Comparison of ENCODE assay signal across 2 cellular contexts in the genomic region with DNA sequence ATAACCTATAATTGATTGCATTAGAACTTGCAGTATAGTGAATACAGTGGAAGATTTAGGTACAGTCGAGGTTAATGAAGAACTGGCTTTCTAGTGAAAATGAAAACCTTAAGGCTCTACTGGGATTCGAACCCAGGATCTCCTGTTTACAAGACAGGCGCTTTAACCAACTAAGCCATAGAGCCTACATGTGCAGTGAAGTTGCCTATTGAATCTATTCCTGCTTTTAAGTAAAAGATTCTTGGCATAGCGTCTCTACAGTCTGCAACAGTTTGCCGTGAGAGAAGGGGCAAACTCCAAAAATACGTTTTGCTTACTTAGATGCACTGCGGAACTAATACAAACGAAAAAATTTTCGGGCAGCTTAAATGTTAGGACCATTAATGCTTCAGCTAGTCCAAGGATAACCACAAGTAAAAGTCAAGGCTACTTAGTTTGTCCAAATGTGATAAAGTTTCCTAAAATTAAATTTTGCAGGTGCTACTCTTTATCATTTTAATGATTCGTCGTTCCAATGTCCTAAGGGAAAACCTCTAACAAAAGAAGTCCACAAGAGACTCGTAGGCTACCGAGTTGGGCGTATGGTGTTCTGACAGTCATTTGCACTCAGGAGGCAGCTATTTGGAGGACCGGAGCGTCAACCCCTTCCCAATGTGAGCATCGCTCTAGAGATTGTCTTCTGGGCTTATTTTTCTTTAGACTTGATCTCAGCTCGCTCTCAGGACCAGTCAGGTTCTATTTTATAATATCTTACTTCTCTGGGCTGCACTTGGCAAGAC.
A peak's percentile ranks its signal among the peaks of the same experiment; 100 is the strongest.
TF ChIP-seq lines count a peak whose summit lies in the region.

No MANE protein-coding gene starts in this region.

TF ChIP-seq in HCT116, 20 proteins besides CTCF, POLR2A, EP300 and RAD21:
- TF ChIP-seq SRF (IDR thresholded peaks at IDR 0.05; ENCODE audit: low read depth) = no peak
- peak; percentile 26; the same call in 1 of the 2 replicates for TF ChIP-seq FOSL1 (IDR thresholded peaks at IDR 0.05; ENCODE audit: low read depth)
- TF ChIP-seq EGR1 (IDR thresholded peaks at IDR 0.05; ENCODE audit: low read depth) = no peak
- TF ChIP-seq, protein P1, sequence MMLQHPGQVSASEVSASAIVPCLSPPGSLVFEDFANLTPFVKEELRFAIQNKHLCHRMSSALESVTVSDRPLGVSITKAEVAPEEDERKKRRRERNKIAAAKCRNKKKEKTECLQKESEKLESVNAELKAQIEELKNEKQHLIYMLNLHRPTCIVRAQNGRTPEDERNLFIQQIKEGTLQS (IDR thresholded peaks at IDR 0.05) = peak; percentile 98
- TF ChIP-seq, protein P2, sequence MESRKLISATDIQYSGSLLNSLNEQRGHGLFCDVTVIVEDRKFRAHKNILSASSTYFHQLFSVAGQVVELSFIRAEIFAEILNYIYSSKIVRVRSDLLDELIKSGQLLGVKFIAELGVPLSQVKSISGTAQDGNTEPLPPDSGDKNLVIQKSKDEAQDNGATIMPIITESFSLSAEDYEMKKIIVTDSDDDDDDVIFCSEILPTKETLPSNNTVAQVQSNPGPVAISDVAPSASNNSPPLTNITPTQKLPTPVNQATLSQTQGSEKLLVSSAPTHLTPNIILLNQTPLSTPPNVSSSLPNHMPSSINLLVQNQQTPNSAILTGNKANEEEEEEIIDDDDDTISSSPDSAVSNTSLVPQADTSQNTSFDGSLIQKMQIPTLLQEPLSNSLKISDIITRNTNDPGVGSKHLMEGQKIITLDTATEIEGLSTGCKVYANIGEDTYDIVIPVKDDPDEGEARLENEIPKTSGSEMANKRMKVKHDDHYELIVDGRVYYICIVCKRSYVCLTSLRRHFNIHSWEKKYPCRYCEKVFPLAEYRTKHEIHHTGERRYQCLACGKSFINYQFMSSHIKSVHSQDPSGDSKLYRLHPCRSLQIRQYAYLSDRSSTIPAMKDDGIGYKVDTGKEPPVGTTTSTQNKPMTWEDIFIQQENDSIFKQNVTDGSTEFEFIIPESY (IDR thresholded peaks at IDR 0.05; ENCODE audit: extremely low read depth, insufficient replicate concordance, low read length) = peak; percentile 64
- TF ChIP-seq YY1 (IDR thresholded peaks at IDR 0.05; ENCODE audit: extremely low read depth, insufficient replicate concordance, low read depth, low read length) = peak; percentile 63
- TF ChIP-seq JUND (IDR thresholded peaks at IDR 0.05) = no peak
- peak; percentile 93 for TF ChIP-seq CBX3 (IDR thresholded peaks at IDR 0.05; ENCODE audit: low read depth)

TF ChIP-seq in K562, 482 proteins besides CTCF, POLR2A, EP300 and RAD21 (continues in another document):
- 0 out of 2 replicates have a peak, but pooled peaks have one; percentile 13 for TF ChIP-seq NR2C1 (IDR thresholded peaks at IDR 0.05)
- TF ChIP-seq NR2C1 (tag; IDR thresholded peaks at IDR 0.05) = no peak
- TF ChIP-seq ATF7 (IDR thresholded peaks at IDR 0.05) = peak; percentile 75
- TF ChIP-seq, protein P3, sequence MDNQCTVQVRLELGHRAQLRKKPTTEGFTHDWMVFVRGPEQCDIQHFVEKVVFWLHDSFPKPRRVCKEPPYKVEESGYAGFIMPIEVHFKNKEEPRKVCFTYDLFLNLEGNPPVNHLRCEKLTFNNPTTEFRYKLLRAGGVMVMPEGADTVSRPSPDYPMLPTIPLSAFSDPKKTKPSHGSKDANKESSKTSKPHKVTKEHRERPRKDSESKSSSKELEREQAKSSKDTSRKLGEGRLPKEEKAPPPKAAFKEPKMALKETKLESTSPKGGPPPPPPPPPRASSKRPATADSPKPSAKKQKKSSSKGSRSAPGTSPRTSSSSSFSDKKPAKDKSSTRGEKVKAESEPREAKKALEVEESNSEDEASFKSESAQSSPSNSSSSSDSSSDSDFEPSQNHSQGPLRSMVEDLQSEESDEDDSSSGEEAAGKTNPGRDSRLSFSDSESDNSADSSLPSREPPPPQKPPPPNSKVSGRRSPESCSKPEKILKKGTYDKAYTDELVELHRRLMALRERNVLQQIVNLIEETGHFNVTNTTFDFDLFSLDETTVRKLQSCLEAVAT (IDR thresholded peaks at IDR 0.05) = 0 out of 4 replicates have a peak, but pooled peaks have one; percentile 13 to 43
- TF ChIP-seq PML (IDR thresholded peaks at IDR 0.05; ENCODE audit: low read length) = peak; percentile 42; the same call in 1 of the 2 replicates
- TF ChIP-seq RFX5 (IDR thresholded peaks at IDR 0.05; ENCODE audit: low read depth, low read length) = peak; percentile 48; the same call in 1 of the 2 replicates
- peak; percentile 49 for TF ChIP-seq ZFP36 (IDR thresholded peaks at IDR 0.05; ENCODE audit: low read depth, low read length, partially characterized antibody)
- peak; percentile 7 for TF ChIP-seq RAD51 (IDR thresholded peaks at IDR 0.05; ENCODE audit: borderline replicate concordance, low read depth)
- peak; percentile 41; the same call in 1 of the 2 replicates for TF ChIP-seq CXXC5 (CRISPR knock-in tag; IDR thresholded peaks at IDR 0.05)
- TF ChIP-seq, protein P4, sequence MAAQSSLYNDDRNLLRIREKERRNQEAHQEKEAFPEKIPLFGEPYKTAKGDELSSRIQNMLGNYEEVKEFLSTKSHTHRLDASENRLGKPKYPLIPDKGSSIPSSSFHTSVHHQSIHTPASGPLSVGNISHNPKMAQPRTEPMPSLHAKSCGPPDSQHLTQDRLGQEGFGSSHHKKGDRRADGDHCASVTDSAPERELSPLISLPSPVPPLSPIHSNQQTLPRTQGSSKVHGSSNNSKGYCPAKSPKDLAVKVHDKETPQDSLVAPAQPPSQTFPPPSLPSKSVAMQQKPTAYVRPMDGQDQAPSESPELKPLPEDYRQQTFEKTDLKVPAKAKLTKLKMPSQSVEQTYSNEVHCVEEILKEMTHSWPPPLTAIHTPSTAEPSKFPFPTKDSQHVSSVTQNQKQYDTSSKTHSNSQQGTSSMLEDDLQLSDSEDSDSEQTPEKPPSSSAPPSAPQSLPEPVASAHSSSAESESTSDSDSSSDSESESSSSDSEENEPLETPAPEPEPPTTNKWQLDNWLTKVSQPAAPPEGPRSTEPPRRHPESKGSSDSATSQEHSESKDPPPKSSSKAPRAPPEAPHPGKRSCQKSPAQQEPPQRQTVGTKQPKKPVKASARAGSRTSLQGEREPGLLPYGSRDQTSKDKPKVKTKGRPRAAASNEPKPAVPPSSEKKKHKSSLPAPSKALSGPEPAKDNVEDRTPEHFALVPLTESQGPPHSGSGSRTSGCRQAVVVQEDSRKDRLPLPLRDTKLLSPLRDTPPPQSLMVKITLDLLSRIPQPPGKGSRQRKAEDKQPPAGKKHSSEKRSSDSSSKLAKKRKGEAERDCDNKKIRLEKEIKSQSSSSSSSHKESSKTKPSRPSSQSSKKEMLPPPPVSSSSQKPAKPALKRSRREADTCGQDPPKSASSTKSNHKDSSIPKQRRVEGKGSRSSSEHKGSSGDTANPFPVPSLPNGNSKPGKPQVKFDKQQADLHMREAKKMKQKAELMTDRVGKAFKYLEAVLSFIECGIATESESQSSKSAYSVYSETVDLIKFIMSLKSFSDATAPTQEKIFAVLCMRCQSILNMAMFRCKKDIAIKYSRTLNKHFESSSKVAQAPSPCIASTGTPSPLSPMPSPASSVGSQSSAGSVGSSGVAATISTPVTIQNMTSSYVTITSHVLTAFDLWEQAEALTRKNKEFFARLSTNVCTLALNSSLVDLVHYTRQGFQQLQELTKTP (IDR thresholded peaks at IDR 0.05; ENCODE audit: low read depth in 1 of 2, partially characterized antibody in 2 of 2) = peak; percentile 56 to 87
- TF ChIP-seq, protein P5, sequence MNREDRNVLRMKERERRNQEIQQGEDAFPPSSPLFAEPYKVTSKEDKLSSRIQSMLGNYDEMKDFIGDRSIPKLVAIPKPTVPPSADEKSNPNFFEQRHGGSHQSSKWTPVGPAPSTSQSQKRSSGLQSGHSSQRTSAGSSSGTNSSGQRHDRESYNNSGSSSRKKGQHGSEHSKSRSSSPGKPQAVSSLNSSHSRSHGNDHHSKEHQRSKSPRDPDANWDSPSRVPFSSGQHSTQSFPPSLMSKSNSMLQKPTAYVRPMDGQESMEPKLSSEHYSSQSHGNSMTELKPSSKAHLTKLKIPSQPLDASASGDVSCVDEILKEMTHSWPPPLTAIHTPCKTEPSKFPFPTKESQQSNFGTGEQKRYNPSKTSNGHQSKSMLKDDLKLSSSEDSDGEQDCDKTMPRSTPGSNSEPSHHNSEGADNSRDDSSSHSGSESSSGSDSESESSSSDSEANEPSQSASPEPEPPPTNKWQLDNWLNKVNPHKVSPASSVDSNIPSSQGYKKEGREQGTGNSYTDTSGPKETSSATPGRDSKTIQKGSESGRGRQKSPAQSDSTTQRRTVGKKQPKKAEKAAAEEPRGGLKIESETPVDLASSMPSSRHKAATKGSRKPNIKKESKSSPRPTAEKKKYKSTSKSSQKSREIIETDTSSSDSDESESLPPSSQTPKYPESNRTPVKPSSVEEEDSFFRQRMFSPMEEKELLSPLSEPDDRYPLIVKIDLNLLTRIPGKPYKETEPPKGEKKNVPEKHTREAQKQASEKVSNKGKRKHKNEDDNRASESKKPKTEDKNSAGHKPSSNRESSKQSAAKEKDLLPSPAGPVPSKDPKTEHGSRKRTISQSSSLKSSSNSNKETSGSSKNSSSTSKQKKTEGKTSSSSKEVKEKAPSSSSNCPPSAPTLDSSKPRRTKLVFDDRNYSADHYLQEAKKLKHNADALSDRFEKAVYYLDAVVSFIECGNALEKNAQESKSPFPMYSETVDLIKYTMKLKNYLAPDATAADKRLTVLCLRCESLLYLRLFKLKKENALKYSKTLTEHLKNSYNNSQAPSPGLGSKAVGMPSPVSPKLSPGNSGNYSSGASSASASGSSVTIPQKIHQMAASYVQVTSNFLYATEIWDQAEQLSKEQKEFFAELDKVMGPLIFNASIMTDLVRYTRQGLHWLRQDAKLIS (CRISPR knock-in tag; IDR thresholded peaks at IDR 0.05) = 0 out of 2 replicates have a peak, but pooled peaks have one; percentile 31
- TF ChIP-seq YY1 (IDR thresholded peaks at IDR 0.05; ENCODE audit: borderline replicate concordance in 1 of 3, control insufficient read depth in 1 of 3, extremely low read depth in 1 of 3, insufficient read depth in 3 of 3, insufficient read length in 1 of 3, insufficient replicate concordance in 2 of 3, low read depth in 1 of 3, low read length in 2 of 3) = peak in 1 of 3 experiments; percentile 13
- TF ChIP-seq ZFP1 (CRISPR knock-in tag; IDR thresholded peaks at IDR 0.05) = no peak
- TF ChIP-seq HDAC2 (IDR thresholded peaks at IDR 0.05) = 0 out of 2 replicates have a peak, but pooled peaks have one; percentile 55
- TF ChIP-seq ZFX (CRISPR knock-in tag; IDR thresholded peaks at IDR 0.05) = no peak
- TF ChIP-seq EWSR1 (IDR thresholded peaks at IDR 0.05; ENCODE audit: borderline replicate concordance, low read depth, partially characterized antibody) = no peak
- TF ChIP-seq, protein P6, sequence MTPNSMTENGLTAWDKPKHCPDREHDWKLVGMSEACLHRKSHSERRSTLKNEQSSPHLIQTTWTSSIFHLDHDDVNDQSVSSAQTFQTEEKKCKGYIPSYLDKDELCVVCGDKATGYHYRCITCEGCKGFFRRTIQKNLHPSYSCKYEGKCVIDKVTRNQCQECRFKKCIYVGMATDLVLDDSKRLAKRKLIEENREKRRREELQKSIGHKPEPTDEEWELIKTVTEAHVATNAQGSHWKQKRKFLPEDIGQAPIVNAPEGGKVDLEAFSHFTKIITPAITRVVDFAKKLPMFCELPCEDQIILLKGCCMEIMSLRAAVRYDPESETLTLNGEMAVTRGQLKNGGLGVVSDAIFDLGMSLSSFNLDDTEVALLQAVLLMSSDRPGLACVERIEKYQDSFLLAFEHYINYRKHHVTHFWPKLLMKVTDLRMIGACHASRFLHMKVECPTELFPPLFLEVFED (CRISPR knock-in tag; conservative IDR thresholded peaks at IDR 0.05) = 0 out of 2 replicates have a peak, but pooled peaks have one; percentile 34
- peak; percentile 100 for TF ChIP-seq POLR3A (IDR thresholded peaks at IDR 0.05; ENCODE audit: borderline replicate concordance, extremely low read depth, insufficient read depth, insufficient read length)
- peak; percentile 46; the same call in 1 of the 2 replicates for TF ChIP-seq ELF2 (CRISPR knock-in tag; IDR thresholded peaks at IDR 0.05)
- TF ChIP-seq, protein P7, sequence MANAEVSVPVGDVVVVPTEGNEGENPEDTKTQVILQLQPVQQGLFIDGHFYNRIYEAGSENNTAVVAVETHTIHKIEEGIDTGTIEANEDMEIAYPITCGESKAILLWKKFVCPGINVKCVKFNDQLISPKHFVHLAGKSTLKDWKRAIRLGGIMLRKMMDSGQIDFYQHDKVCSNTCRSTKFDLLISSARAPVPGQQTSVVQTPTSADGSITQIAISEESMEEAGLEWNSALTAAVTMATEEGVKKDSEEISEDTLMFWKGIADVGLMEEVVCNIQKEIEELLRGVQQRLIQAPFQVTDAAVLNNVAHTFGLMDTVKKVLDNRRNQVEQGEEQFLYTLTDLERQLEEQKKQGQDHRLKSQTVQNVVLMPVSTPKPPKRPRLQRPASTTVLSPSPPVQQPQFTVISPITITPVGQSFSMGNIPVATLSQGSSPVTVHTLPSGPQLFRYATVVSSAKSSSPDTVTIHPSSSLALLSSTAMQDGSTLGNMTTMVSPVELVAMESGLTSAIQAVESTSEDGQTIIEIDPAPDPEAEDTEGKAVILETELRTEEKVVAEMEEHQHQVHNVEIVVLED (CRISPR knock-in tag; IDR thresholded peaks at IDR 0.05) = no peak
- TF ChIP-seq FOXJ2 (tag; IDR thresholded peaks at IDR 0.05) = no peak; the same call in 1 of the 2 replicates
- TF ChIP-seq, protein P8, sequence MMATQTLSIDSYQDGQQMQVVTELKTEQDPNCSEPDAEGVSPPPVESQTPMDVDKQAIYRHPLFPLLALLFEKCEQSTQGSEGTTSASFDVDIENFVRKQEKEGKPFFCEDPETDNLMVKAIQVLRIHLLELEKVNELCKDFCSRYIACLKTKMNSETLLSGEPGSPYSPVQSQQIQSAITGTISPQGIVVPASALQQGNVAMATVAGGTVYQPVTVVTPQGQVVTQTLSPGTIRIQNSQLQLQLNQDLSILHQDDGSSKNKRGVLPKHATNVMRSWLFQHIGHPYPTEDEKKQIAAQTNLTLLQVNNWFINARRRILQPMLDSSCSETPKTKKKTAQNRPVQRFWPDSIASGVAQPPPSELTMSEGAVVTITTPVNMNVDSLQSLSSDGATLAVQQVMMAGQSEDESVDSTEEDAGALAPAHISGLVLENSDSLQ (IDR thresholded peaks at IDR 0.05) = no peak
- TF ChIP-seq FOXK2 (conservative IDR thresholded peaks at IDR 0.05 in 1 of 2, IDR thresholded peaks at IDR 0.05 in 1 of 2; ENCODE audit: low read depth in 2 of 2) = peak; percentile 89 to 95
- TF ChIP-seq NCOR1 (IDR thresholded peaks at IDR 0.05) = peak; percentile 16; the same call in 1 of the 2 replicates
- TF ChIP-seq, protein P9, sequence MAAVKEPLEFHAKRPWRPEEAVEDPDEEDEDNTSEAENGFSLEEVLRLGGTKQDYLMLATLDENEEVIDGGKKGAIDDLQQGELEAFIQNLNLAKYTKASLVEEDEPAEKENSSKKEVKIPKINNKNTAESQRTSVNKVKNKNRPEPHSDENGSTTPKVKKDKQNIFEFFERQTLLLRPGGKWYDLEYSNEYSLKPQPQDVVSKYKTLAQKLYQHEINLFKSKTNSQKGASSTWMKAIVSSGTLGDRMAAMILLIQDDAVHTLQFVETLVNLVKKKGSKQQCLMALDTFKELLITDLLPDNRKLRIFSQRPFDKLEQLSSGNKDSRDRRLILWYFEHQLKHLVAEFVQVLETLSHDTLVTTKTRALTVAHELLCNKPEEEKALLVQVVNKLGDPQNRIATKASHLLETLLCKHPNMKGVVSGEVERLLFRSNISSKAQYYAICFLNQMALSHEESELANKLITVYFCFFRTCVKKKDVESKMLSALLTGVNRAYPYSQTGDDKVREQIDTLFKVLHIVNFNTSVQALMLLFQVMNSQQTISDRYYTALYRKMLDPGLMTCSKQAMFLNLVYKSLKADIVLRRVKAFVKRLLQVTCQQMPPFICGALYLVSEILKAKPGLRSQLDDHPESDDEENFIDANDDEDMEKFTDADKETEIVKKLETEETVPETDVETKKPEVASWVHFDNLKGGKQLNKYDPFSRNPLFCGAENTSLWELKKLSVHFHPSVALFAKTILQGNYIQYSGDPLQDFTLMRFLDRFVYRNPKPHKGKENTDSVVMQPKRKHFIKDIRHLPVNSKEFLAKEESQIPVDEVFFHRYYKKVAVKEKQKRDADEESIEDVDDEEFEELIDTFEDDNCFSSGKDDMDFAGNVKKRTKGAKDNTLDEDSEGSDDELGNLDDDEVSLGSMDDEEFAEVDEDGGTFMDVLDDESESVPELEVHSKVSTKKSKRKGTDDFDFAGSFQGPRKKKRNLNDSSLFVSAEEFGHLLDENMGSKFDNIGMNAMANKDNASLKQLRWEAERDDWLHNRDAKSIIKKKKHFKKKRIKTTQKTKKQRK (IDR thresholded peaks at IDR 0.05; ENCODE audit: borderline replicate concordance, low read depth, low read length) = 0 out of 2 replicates have a peak, but pooled peaks have one; percentile 37
